In genomic region chr15:89088605-89089315, GRCh38 we compare ENCODE assay signal across 1 cellular context.
TF ChIP-seq lines count a peak whose summit lies in the region.

No MANE protein-coding gene starts in this region.

TF ChIP-seq in HepG2, 621 proteins besides CTCF, POLR2A, EP300 and RAD21 (continued from another document and continues in another):
- TF ChIP-seq, protein P1, sequence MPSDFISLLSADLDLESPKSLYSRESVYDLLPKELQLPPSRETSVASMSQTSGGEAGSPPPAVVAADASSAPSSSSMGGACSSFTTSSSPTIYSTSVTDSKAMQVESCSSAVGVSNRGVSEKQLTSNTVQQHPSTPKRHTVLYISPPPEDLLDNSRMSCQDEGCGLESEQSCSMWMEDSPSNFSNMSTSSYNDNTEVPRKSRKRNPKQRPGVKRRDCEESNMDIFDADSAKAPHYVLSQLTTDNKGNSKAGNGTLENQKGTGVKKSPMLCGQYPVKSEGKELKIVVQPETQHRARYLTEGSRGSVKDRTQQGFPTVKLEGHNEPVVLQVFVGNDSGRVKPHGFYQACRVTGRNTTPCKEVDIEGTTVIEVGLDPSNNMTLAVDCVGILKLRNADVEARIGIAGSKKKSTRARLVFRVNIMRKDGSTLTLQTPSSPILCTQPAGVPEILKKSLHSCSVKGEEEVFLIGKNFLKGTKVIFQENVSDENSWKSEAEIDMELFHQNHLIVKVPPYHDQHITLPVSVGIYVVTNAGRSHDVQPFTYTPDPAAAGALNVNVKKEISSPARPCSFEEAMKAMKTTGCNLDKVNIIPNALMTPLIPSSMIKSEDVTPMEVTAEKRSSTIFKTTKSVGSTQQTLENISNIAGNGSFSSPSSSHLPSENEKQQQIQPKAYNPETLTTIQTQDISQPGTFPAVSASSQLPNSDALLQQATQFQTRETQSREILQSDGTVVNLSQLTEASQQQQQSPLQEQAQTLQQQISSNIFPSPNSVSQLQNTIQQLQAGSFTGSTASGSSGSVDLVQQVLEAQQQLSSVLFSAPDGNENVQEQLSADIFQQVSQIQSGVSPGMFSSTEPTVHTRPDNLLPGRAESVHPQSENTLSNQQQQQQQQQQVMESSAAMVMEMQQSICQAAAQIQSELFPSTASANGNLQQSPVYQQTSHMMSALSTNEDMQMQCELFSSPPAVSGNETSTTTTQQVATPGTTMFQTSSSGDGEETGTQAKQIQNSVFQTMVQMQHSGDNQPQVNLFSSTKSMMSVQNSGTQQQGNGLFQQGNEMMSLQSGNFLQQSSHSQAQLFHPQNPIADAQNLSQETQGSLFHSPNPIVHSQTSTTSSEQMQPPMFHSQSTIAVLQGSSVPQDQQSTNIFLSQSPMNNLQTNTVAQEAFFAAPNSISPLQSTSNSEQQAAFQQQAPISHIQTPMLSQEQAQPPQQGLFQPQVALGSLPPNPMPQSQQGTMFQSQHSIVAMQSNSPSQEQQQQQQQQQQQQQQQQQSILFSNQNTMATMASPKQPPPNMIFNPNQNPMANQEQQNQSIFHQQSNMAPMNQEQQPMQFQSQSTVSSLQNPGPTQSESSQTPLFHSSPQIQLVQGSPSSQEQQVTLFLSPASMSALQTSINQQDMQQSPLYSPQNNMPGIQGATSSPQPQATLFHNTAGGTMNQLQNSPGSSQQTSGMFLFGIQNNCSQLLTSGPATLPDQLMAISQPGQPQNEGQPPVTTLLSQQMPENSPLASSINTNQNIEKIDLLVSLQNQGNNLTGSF (CRISPR knock-in tag; IDR thresholded peaks at IDR 0.05), result 0 out of 2 replicates have a peak, but pooled peaks have one; percentile 31
- TF ChIP-seq U2AF2 (IDR thresholded peaks at IDR 0.05; ENCODE audit: low read depth, low read length) (no peak), ZNF44 (CRISPR knock-in tag; IDR thresholded peaks at IDR 0.05) (no peak), ZNF772 (CRISPR knock-in tag; IDR thresholded peaks at IDR 0.05) (peak; percentile 40; the same call in 1 of the 2 replicates), CHCHD3 (CRISPR knock-in tag; IDR thresholded peaks at IDR 0.05) (0 out of 2 replicates have a peak, but pooled peaks have one; percentile 70), ZNF281 (CRISPR knock-in tag; IDR thresholded peaks at IDR 0.05; ENCODE audit: borderline replicate concordance) (no peak), ZNF567 (CRISPR knock-in tag; IDR thresholded peaks at IDR 0.05; ENCODE audit: borderline replicate concordance) (0 out of 2 replicates have a peak, but pooled peaks have one; percentile 12), SOX13 (IDR thresholded peaks at IDR 0.05) (no peak), SOX13 (CRISPR knock-in tag; conservative IDR thresholded peaks at IDR 0.05 in 1 of 2, IDR thresholded peaks at IDR 0.05 in 1 of 2) (peak in 1 of 2 experiments; percentile 77; a peak in 1 of 4 replicates), ZNF609 (CRISPR knock-in tag; IDR thresholded peaks at IDR 0.05; ENCODE audit: borderline replicate concordance) (peak; percentile 7; the same call in 1 of the 2 replicates), MLXIP (CRISPR knock-in tag; IDR thresholded peaks at IDR 0.05; ENCODE audit: borderline replicate concordance) (no peak), ZNF713 (CRISPR knock-in tag; IDR thresholded peaks at IDR 0.05) (no peak), TEAD2 (CRISPR knock-in tag; IDR thresholded peaks at IDR 0.05) (no peak), ZNF232 (CRISPR knock-in tag; IDR thresholded peaks at IDR 0.05; ENCODE audit: borderline replicate concordance) (no peak), PAX8 (CRISPR knock-in tag; IDR thresholded peaks at IDR 0.05; ENCODE audit: borderline replicate concordance) (0 out of 2 replicates have a peak, but pooled peaks have one; percentile 23), AGO1 (IDR thresholded peaks at IDR 0.05; ENCODE audit: low read depth, low read length, poor library complexity, severe bottlenecking) (peak; percentile 41)
- TF ChIP-seq, protein P2, sequence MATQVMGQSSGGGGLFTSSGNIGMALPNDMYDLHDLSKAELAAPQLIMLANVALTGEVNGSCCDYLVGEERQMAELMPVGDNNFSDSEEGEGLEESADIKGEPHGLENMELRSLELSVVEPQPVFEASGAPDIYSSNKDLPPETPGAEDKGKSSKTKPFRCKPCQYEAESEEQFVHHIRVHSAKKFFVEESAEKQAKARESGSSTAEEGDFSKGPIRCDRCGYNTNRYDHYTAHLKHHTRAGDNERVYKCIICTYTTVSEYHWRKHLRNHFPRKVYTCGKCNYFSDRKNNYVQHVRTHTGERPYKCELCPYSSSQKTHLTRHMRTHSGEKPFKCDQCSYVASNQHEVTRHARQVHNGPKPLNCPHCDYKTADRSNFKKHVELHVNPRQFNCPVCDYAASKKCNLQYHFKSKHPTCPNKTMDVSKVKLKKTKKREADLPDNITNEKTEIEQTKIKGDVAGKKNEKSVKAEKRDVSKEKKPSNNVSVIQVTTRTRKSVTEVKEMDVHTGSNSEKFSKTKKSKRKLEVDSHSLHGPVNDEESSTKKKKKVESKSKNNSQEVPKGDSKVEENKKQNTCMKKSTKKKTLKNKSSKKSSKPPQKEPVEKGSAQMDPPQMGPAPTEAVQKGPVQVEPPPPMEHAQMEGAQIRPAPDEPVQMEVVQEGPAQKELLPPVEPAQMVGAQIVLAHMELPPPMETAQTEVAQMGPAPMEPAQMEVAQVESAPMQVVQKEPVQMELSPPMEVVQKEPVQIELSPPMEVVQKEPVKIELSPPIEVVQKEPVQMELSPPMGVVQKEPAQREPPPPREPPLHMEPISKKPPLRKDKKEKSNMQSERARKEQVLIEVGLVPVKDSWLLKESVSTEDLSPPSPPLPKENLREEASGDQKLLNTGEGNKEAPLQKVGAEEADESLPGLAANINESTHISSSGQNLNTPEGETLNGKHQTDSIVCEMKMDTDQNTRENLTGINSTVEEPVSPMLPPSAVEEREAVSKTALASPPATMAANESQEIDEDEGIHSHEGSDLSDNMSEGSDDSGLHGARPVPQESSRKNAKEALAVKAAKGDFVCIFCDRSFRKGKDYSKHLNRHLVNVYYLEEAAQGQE (IDR thresholded peaks at IDR 0.05; ENCODE audit: borderline replicate concordance in 1 of 2, low read depth in 1 of 2, low read length in 2 of 2), result peak; percentile 54 to 88
- TF ChIP-seq, protein P3, sequence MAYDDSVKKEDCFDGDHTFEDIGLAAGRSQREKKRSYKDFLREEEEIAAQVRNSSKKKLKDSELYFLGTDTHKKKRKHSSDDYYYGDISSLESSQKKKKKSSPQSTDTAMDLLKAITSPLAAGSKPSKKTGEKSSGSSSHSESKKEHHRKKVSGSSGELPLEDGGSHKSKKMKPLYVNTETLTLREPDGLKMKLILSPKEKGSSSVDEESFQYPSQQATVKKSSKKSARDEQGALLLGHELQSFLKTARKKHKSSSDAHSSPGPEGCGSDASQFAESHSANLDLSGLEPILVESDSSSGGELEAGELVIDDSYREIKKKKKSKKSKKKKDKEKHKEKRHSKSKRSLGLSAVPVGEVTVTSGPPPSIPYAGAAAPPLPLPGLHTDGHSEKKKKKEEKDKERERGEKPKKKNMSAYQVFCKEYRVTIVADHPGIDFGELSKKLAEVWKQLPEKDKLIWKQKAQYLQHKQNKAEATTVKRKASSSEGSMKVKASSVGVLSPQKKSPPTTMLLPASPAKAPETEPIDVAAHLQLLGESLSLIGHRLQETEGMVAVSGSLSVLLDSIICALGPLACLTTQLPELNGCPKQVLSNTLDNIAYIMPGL (CRISPR knock-in tag; IDR thresholded peaks at IDR 0.05; ENCODE audit: borderline replicate concordance in 1 of 2, low read depth in 1 of 2), result peak in 1 of 2 experiments; percentile 30; a peak in 1 of 4 replicates
- TF ChIP-seq, protein P4, sequence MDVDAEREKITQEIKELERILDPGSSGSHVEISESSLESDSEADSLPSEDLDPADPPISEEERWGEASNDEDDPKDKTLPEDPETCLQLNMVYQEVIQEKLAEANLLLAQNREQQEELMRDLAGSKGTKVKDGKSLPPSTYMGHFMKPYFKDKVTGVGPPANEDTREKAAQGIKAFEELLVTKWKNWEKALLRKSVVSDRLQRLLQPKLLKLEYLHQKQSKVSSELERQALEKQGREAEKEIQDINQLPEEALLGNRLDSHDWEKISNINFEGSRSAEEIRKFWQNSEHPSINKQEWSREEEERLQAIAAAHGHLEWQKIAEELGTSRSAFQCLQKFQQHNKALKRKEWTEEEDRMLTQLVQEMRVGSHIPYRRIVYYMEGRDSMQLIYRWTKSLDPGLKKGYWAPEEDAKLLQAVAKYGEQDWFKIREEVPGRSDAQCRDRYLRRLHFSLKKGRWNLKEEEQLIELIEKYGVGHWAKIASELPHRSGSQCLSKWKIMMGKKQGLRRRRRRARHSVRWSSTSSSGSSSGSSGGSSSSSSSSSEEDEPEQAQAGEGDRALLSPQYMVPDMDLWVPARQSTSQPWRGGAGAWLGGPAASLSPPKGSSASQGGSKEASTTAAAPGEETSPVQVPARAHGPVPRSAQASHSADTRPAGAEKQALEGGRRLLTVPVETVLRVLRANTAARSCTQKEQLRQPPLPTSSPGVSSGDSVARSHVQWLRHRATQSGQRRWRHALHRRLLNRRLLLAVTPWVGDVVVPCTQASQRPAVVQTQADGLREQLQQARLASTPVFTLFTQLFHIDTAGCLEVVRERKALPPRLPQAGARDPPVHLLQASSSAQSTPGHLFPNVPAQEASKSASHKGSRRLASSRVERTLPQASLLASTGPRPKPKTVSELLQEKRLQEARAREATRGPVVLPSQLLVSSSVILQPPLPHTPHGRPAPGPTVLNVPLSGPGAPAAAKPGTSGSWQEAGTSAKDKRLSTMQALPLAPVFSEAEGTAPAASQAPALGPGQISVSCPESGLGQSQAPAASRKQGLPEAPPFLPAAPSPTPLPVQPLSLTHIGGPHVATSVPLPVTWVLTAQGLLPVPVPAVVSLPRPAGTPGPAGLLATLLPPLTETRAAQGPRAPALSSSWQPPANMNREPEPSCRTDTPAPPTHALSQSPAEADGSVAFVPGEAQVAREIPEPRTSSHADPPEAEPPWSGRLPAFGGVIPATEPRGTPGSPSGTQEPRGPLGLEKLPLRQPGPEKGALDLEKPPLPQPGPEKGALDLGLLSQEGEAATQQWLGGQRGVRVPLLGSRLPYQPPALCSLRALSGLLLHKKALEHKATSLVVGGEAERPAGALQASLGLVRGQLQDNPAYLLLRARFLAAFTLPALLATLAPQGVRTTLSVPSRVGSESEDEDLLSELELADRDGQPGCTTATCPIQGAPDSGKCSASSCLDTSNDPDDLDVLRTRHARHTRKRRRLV (CRISPR knock-in tag; IDR thresholded peaks at IDR 0.05), result 0 out of 2 replicates have a peak, but pooled peaks have one; percentile 47
